ENCODE assay signal across 8 cellular contexts in genomic region chr2:32947484-32948143, GRCh38. TPM values are rescaled to one million over a fixed set of nuclear protein-coding genes. Genes with fewer than 3 reads are reported as not detected.
A peak's percentile ranks its signal among the peaks of the same experiment; 100 is the strongest.
DNase-seq lines count a peak whose midpoint lies in the region; ATAC-seq and TF ChIP-seq lines count a peak whose summit lies in the region.

No MANE protein-coding gene starts in this region.

- intact Hi-C loops in left lung (cut with DNase I): no loop called here

- no peak overlapping the region for H3K27ac Mint-ChIP-seq in central memory CD8-positive, alpha-beta T cell (ENCODE audit: low read depth)
- H3K27ac Mint-ChIP-seq in stimulated activated naive B cell treated with anti-CD40 and anti-IgM and Interleukin-4, amounts not matched to agents 10 μg/mL and 1 μg/mL and 100 μg/mL, for 72 hours: no peak overlapping the region

- H3K9me3 Mint-ChIP-seq in central memory CD8-positive, alpha-beta T cell: no peaks in the 10 kb centered on the region
- no peaks in the 10 kb centered on the region for H3K9me3 Mint-ChIP-seq in stimulated activated naive B cell treated with anti-CD40 and anti-IgM and Interleukin-4, amounts not matched to agents 10 μg/mL and 1 μg/mL and 100 μg/mL, for 72 hours

- peak; percentile 24 for ATAC-seq in HG02973 (IDR thresholded peaks at IDR 0.05; ENCODE audit: unreplicated experiment)
- ATAC-seq in central memory CD8-positive, alpha-beta T cell (replicated peaks; ENCODE audit: extremely low read depth, poor library complexity, severe bottlenecking): peak; percentile 34
- ATAC-seq in left lung: peak; percentile 47
- peak; percentile 39 to 44 for ATAC-seq in stimulated activated naive B cell treated with anti-CD40 and anti-IgM and Interleukin-4, amounts not matched to agents 10 μg/mL and 1 μg/mL and 100 μg/mL, for 72 hours (replicated peaks)

- peaks cover 5% of the 10 kb centered on the region for H3K4me1 Mint-ChIP-seq in central memory CD8-positive, alpha-beta T cell
- peaks cover 14 to 25% of the 10 kb centered on the region in 2 donors for H3K4me1 Mint-ChIP-seq in stimulated activated naive B cell treated with anti-CD40 and anti-IgM and Interleukin-4, amounts not matched to agents 10 μg/mL and 1 μg/mL and 100 μg/mL, for 72 hours

- H3K4me1 ChIP-seq in SJSA1 (replicated peaks): peaks cover 14% of the 10 kb centered on the region
- H3K4me1 ChIP-seq in left lung: peaks cover 0 to 12% of the 10 kb centered on the region in 2 donors

- H3K9me3 ChIP-seq in SJSA1 (replicated peaks) (no peaks in the 10 kb centered on the region), left lung (no peaks in the 10 kb centered on the region)

- DNase-seq in NCI-H345 (lab: John Stamatoyannopoulos, UW) (peak; percentile 29), NCI-H345 treated with DMSO at 0.1 percent for 48 hours (lab: John Stamatoyannopoulos, UW; ENCODE audit: unreplicated experiment) (no peak), SJSA1 (ENCODE audit: low read depth in 1 of 2, low spot score in 2 of 2) (peak; percentile 34 to 47), left lung (peak; percentile 41 to 84), MV-4-11 (lab: John Stamatoyannopoulos, UW) (no peak)
- DNase-seq in central memory CD8-positive, alpha-beta T cell (ENCODE audit: low spot score in 2 of 2): no peak
- peak; percentile 18 for DNase-seq in stimulated activated naive B cell treated with anti-CD40 and anti-IgM and Interleukin-4, amounts not matched to agents 10 μg/mL and 1 μg/mL and 100 μg/mL, for 72 hours

- H3K4me3 ChIP-seq in SJSA1 (peak overlapping the region; percentile 84), left lung (peak overlapping the region; percentile 63 to 69)

- no peak overlapping the region for H3K27ac ChIP-seq in SJSA1
- peak overlapping the region; percentile 13 to 56 for H3K27ac ChIP-seq in left lung

- TF ChIP-seq CTCF in left lung (IDR thresholded peaks at IDR 0.05): no peak

- H3K36me3 Mint-ChIP-seq in central memory CD8-positive, alpha-beta T cell (ENCODE audit: insufficient read depth): no peaks in the 10 kb centered on the region
- no peaks in the 10 kb centered on the region for H3K36me3 Mint-ChIP-seq in stimulated activated naive B cell treated with anti-CD40 and anti-IgM and Interleukin-4, amounts not matched to agents 10 μg/mL and 1 μg/mL and 100 μg/mL, for 72 hours

- H3K4me3 Mint-ChIP-seq in central memory CD8-positive, alpha-beta T cell: peak overlapping the region; percentile 74
- H3K4me3 Mint-ChIP-seq in stimulated activated naive B cell treated with anti-CD40 and anti-IgM and Interleukin-4, amounts not matched to agents 10 μg/mL and 1 μg/mL and 100 μg/mL, for 72 hours: peak overlapping the region; percentile 82 to 84

- H3K27me3 Mint-ChIP-seq in central memory CD8-positive, alpha-beta T cell: peaks cover 36% of the 10 kb centered on the region
- peaks cover 32 to 42% of the 10 kb centered on the region in 2 donors for H3K27me3 Mint-ChIP-seq in stimulated activated naive B cell treated with anti-CD40 and anti-IgM and Interleukin-4, amounts not matched to agents 10 μg/mL and 1 μg/mL and 100 μg/mL, for 72 hours

- no peaks in the 10 kb centered on the region for H3K36me3 ChIP-seq in SJSA1
- H3K36me3 ChIP-seq in left lung: no peaks in the 10 kb centered on the region

- H3K27me3 ChIP-seq in SJSA1 (replicated peaks) (no peaks in the 10 kb centered on the region; the same call in 1 of the 2 replicates), left lung (peaks cover 0 to 53% of the 10 kb centered on the region in 2 donors)

RNA-seq across cellular contexts. Expression of gene LTBP1, which starts 0.9 kb away (rescaled TPM):
- total RNA-seq in SJSA1 (2014; rRNA removed; shearing (Covaris generic)): 8.7 and 13.0 TPM in 2 replicates
- 10 to 100 TPM; 35.4 to 81.2 TPM for total RNA-seq in left lung

Comparison
In these comparisons a context has a peak if more than half of its experiments do, and no peak if none do; other contexts are left out.
1. DNase-seq: peak in NCI-H345 (single experiment), SJSA1 (2 of 2), left lung (2 of 2) and stimulated activated naive B cell treated with anti-CD40 and anti-IgM and Interleukin-4, amounts not matched to agents 10 μg/mL and 1 μg/mL and 100 μg/mL, for 72 hours (single experiment); none in NCI-H345 treated with DMSO at 0.1 percent for 48 hours (single experiment), central memory CD8-positive, alpha-beta T cell (0 of 2) and MV-4-11 (single experiment).
2. Peak in every context shown above with its lines, with median percentiles within 50 percentile points of each other: ATAC-seq.